ENCODE assay signal across 8 cellular contexts in genomic region chr1:34985063-34985770, GRCh38. TPM values are rescaled to one million over a fixed set of nuclear protein-coding genes. Genes with fewer than 3 reads are reported as not detected.
DNase-seq lines count a peak whose midpoint lies in the region; ATAC-seq and TF ChIP-seq lines count a peak whose summit lies in the region.

Gene TMEM35B, minus strand, starts transcription at chr1:34985347. Its CDS starts 42 bp downstream, at chr1:34985305.

- DNase-seq in DMS79 treated with DMSO at 0.1 percent for 48 hours (lab: John Stamatoyannopoulos, UW) (peak; percentile 44), T-helper 1 cell (peak; percentile 56 to 80 (median 70)), adrenal gland (peak; percentile 62 to 78 (median 69)), left ventricle myocardium inferior (peak; percentile 74), prostate gland (ENCODE audit: low spot score) (peak; percentile 49), ureter (ENCODE audit: low spot score) (peak; percentile 77)

- WGBS in HUES64: 3% methylated on average over 50 of the region's 50 CpGs
- 0 to 6% (median 1%) methylated on average over 6 to 50 of the region's 50 CpGs for WGBS in adrenal gland, 4 donors
- WGBS in prostate gland: under 1% methylated on average over 50 of the region's 50 CpGs

- H3K27me3 ChIP-seq in HUES64 (ENCODE audit: insufficient read depth, low read length) (no peaks in the 10 kb centered on the region), adrenal gland (no peaks in the 10 kb centered on the region), left ventricle myocardium inferior (ENCODE audit: low read depth) (no peaks in the 10 kb centered on the region), prostate gland (replicated peaks; ENCODE audit: insufficient read depth) (no peaks in the 10 kb centered on the region)

- peak within 1 kb of the TSS; percentile 53 for H3K27ac ChIP-seq in HUES64 (ENCODE audit: low read depth, low read length)
- H3K27ac ChIP-seq in adrenal gland: peak within 1 kb of the TSS; percentile 71 to 96 (median 89)
- H3K27ac ChIP-seq in left ventricle myocardium inferior (replicated peaks): peak within 1 kb of the TSS; percentile 95
- peak within 1 kb of the TSS; percentile 88 to 89 for H3K27ac ChIP-seq in prostate gland

- H3K4me1 ChIP-seq in HUES64 (ENCODE audit: insufficient read depth, low read length): peaks cover 10% of the 10 kb centered on the region
- peaks cover 12 to 40% of the 10 kb centered on the region in 2 donors for H3K4me1 ChIP-seq in adrenal gland (replicated peaks in 1 of 2)
- H3K4me1 ChIP-seq in left ventricle myocardium inferior: peaks cover 40% of the 10 kb centered on the region
- peaks cover 3% of the 10 kb centered on the region for H3K4me1 ChIP-seq in prostate gland (replicated peaks)

- TF ChIP-seq POLR2A in adrenal gland (IDR thresholded peaks at IDR 0.05): peak; percentile 67 to 73
- peak; percentile 74 for TF ChIP-seq POLR2A in prostate gland (IDR thresholded peaks at IDR 0.05)

- TF ChIP-seq CTCF in adrenal gland (IDR thresholded peaks at IDR 0.05) (peak in 2 of 6 experiments; percentile 18 to 34), left ventricle myocardium inferior (IDR thresholded peaks at IDR 0.05; ENCODE audit: borderline replicate concordance) (peak; percentile 31), prostate gland (IDR thresholded peaks at IDR 0.05) (peak in 2 of 4 experiments; percentile 24 to 25)

- H3K4me3 ChIP-seq in HUES64 (ENCODE audit: low read length) (peak within 1 kb of the TSS; percentile 85), adrenal gland (peak within 1 kb of the TSS; percentile 20 to 95 (median 72)), left ventricle myocardium inferior (peak within 1 kb of the TSS; percentile 89), prostate gland (peak within 1 kb of the TSS; percentile 77 to 85)

- H3K9me3 ChIP-seq in HUES64 (ENCODE audit: insufficient read depth, low read depth, low read length): no peaks in the 10 kb centered on the region
- H3K9me3 ChIP-seq in adrenal gland (replicated peaks in 1 of 3): no peaks in the 10 kb centered on the region
- H3K9me3 ChIP-seq in left ventricle myocardium inferior (replicated peaks): no peaks in the 10 kb centered on the region
- no peaks in the 10 kb centered on the region for H3K9me3 ChIP-seq in prostate gland

- peak; percentile 73 for ATAC-seq in GM21390 (IDR thresholded peaks at IDR 0.05; ENCODE audit: unreplicated experiment)

- H3K9ac ChIP-seq in HUES64 (ENCODE audit: low read depth, low read length): peak within 1 kb of the TSS; percentile 86

- H3K36me3 ChIP-seq in HUES64 (ENCODE audit: insufficient read depth, low read length) (no peaks in the 10 kb centered on the region; the same call in 1 of the 2 replicates), adrenal gland (replicated peaks in 1 of 2) (peaks cover 0 to 4% of the 10 kb centered on the region in 2 donors), left ventricle myocardium inferior (peaks cover 27% of the 10 kb centered on the region), prostate gland (no peaks in the 10 kb centered on the region)

- intact Hi-C loops in adrenal gland (cut with DNase I): loop anchor here in 1 of 2 donors (10.0 kb wide), 1 partner anchor 120 kb away; no protein-coding TSS in a partner anchor
- intact Hi-C loops in left ventricle myocardium inferior (cut with micrococcal nuclease): no loop called here
- intact Hi-C loops in prostate gland (cut with DNase I): no loop called here

RNA-seq across cellular contexts. Expression of gene TMEM35B, which starts in this region (rescaled TPM):
- 18.3 TPM for polyA plus RNA-seq in HUES64 (2013, experiment 1 of 2)
- 17.8 TPM for polyA plus RNA-seq in HUES64 (2013, experiment 2 of 2)
- total RNA-seq in adrenal gland (10 to 100 TPM; 19.8 to 88.9 (median 49.0) TPM), left ventricle myocardium inferior (8.3 TPM), prostate gland (10 to 100 TPM; 60.8 to 64.4 TPM), ureter (29.6 TPM)
- 10 to 100 TPM; 17.1 to 51.2 (median 37.5) TPM for polyA plus RNA-seq in adrenal gland

Comparison
In these comparisons a context has a peak if more than half of its experiments do, and no peak if none do; other contexts are left out.
1. Peak in every context shown above with its lines: DNase-seq, ATAC-seq, H3K4me3 ChIP-seq and H3K27ac ChIP-seq.